21 cellular contexts compared by ENCODE assay signal in genomic region chr9:112315905-112316304, GRCh38. TPM values are rescaled to one million over a fixed set of nuclear protein-coding genes. Genes with fewer than 3 reads are reported as not detected.
DNase-seq lines count a peak whose midpoint lies in the region; ATAC-seq and TF ChIP-seq lines count a peak whose summit lies in the region.
"Had no signal": no experiment of that assay in that cellular context is flagged by ENCODE, and none has a peak within 500 bp of the region (broad histone marks: within the 10 kb centered on the region; RNA-seq: fewer than 3 reads in every experiment).

No MANE protein-coding gene starts in this region.

- no peak overlapping the region for H2BK5ac ChIP-seq in IMR-90 (ENCODE audit: low read depth, low read length, poor library complexity, severe bottlenecking)

- no TSS peak for BruUV-seq in IMR-90 (replicated peaks; lab: Mats Ljungman, UMichigan)

- peaks cover 67% of the 10 kb centered on the region for H4K20me1 ChIP-seq in IMR-90 (ENCODE audit: insufficient read depth, low read length)

- no peak overlapping the region for H2AFZ ChIP-seq in IMR-90 (replicated peaks; ENCODE audit: low read length, poor library complexity)

- intact Hi-C loops in activated CD4-positive, alpha-beta T cell treated with anti-CD3 and anti-CD28 coated beads for 36 hours (cut with DNase I, micrococcal nuclease): loop anchor here (2.0 kb wide), 2 partner anchors 15 to 67 kb away; no protein-coding TSS in a partner anchor
- intact Hi-C loops in IMR-90 (cut with micrococcal nuclease): no loop called here
- intact Hi-C loops in activated T-helper 2 cell treated with anti-CD3 and anti-CD28 coated beads, Interferon-gamma antibody, Interleukin-2, Interleukin-4, amounts not matched to agents 10 μg/mL and 5 μg/mL and 100 μg/mL, durations not matched to agents 14 hours and 24 hours and 36 hours (cut with micrococcal nuclease): loop anchor here (5.0 kb wide), 3 partner anchors 34 to 134 kb away; no protein-coding TSS in a partner anchor

- H2BK120ac ChIP-seq in IMR-90 (ENCODE audit: low read depth, low read length): no peak overlapping the region

- no peaks in the 10 kb centered on the region for H3K36me3 ChIP-seq in IMR-90 (ENCODE audit: control insufficient read depth, insufficient read depth, low read length)
- H3K36me3 ChIP-seq: colonic mucosa, prostate gland, upper lobe of right lung had no signal

- H3K4me1 ChIP-seq in IMR-90 (ENCODE audit: control insufficient read depth, insufficient read depth, low read length): no peaks in the 10 kb centered on the region
- H3K4me1 ChIP-seq: foreskin keratinocyte, prostate gland had no signal

- no peak overlapping the region for H3K9ac ChIP-seq in IMR-90 (ENCODE audit: low read depth, low read length)
- H3K9ac ChIP-seq: SK-N-SH had no signal

- no peaks in the 10 kb centered on the region for H3K9me3 ChIP-seq in IMR-90 (ENCODE audit: control insufficient read depth, insufficient read depth, low read length)
- H3K9me3 ChIP-seq: colonic mucosa, prostate gland, SK-N-SH, upper lobe of right lung had no signal

- no peak for TF ChIP-seq RAD21 in IMR-90 (IDR thresholded peaks at IDR 0.05; ENCODE audit: low read length)

- H3K79me1 ChIP-seq in IMR-90 (ENCODE audit: low read depth in 1 of 2, low read length in 2 of 2): peaks cover 8 to 70% of the 10 kb centered on the region in 2 experiments

- DNase-seq in activated CD4-positive, alpha-beta T cell treated with anti-CD3 and anti-CD28 coated beads for 36 hours: no peak
- no peak for DNase-seq in activated CD4-positive, alpha-beta T cell treated with anti-CD3 and anti-CD28 coated beads for 4 hours
- DNase-seq in IMR-90 (no peak), SKM-1 treated with dmso at 0.1 percent for 144 hours (lab: John Stamatoyannopoulos, UW; ENCODE audit: unreplicated experiment) (no peak), NCI-H226 (no peak), cerebellum (ENCODE audit: low spot score) (no peak)
- no peak for DNase-seq in activated T-helper 2 cell treated with anti-CD3 and anti-CD28 coated beads, Interferon-gamma antibody, Interleukin-2, Interleukin-4, amounts not matched to agents 10 μg/mL and 5 μg/mL and 100 μg/mL, durations not matched to agents 14 hours and 24 hours and 36 hours (ENCODE audit: low spot score)
- DNase-seq: activated CD4-positive, CD25-positive, alpha-beta regulatory T cell; aorta; colonic mucosa; DMS53; foreskin keratinocyte; left cardiac atrium; NCI-H1092; NCI-H748 treated with DMSO at 0.1 percent for 48 hours; SK-N-SH; upper lobe of right lung had no signal

- no peak overlapping the region for H3K14ac ChIP-seq in IMR-90 (replicated peaks; ENCODE audit: low read depth, low read length)

- H3K4me2 ChIP-seq in IMR-90 (ENCODE audit: low read depth, low read length): no peak overlapping the region
- H3K4me2 ChIP-seq: SK-N-SH, smooth muscle cell had no signal

- no peak overlapping the region for H2BK20ac ChIP-seq in IMR-90 (ENCODE audit: low read depth, low read length)

- no peak overlapping the region for H3K4me3 Mint-ChIP-seq in activated CD4-positive, alpha-beta T cell treated with anti-CD3 and anti-CD28 coated beads for 36 hours
- peak overlapping the region; percentile 23 for H3K4me3 Mint-ChIP-seq in activated T-helper 2 cell treated with anti-CD3 and anti-CD28 coated beads, Interferon-gamma antibody, Interleukin-2, Interleukin-4, amounts not matched to agents 10 μg/mL and 5 μg/mL and 100 μg/mL, durations not matched to agents 14 hours and 24 hours and 36 hours (ENCODE audit: low read depth)
- no peak overlapping the region for H3K4me3 Mint-ChIP-seq in nephron

- H3K9me1 ChIP-seq in IMR-90 (ENCODE audit: insufficient read depth, low read length): peaks cover 11% of the 10 kb centered on the region; the same call in 1 of the 2 replicates

- H4K5ac ChIP-seq in IMR-90 (ENCODE audit: low read depth, low read length): no peak overlapping the region

- 100% methylated on average over 1 of the region's 3 CpGs; no CpG with 5 or more reads in 1 of the 2 experiments for WGBS in IMR-90 (ENCODE audit: extremely low coverage in 2 of 2, insufficient read length in 1 of 2), 2 experiments

- TF ChIP-seq CTCF in IMR-90 (conservative IDR thresholded peaks at IDR 0.05; ENCODE audit: low read depth, low read length) (no peak), nephron (IDR thresholded peaks at IDR 0.05; ENCODE audit: unreplicated experiment in 3 of 3) (no peak)

- in situ Hi-C loops in IMR-90 (cut with MboI; ENCODE audit: low sequenced_read_pairs): no loop called here

- H3K9me3 Mint-ChIP-seq in activated CD4-positive, alpha-beta T cell treated with anti-CD3 and anti-CD28 coated beads for 36 hours (ENCODE audit: low read depth): no peaks in the 10 kb centered on the region
- H3K9me3 Mint-ChIP-seq in activated T-helper 2 cell treated with anti-CD3 and anti-CD28 coated beads, Interferon-gamma antibody, Interleukin-2, Interleukin-4, amounts not matched to agents 10 μg/mL and 5 μg/mL and 100 μg/mL, durations not matched to agents 14 hours and 24 hours and 36 hours: peaks cover 4% of the 10 kb centered on the region
- peaks cover 6% of the 10 kb centered on the region for H3K9me3 Mint-ChIP-seq in nephron

- H2BK15ac ChIP-seq in IMR-90 (ENCODE audit: low read depth, low read length): no peak overlapping the region

- CTCF ChIA-PET in activated CD4-positive, alpha-beta T cell treated with anti-CD3 and anti-CD28 coated beads for 36 hours (lab: Charles Lee): interaction anchor here (0.7 kb wide), 1 partner anchor 92 kb away, joined by 3 read pairs; no protein-coding TSS in a partner anchor
- CTCF ChIA-PET in IMR-90 (lab: Yijun Ruan, JAX): no interaction called here

- H3K27me3 Mint-ChIP-seq in activated CD4-positive, alpha-beta T cell treated with anti-CD3 and anti-CD28 coated beads for 36 hours: no peaks in the 10 kb centered on the region
- H3K27me3 Mint-ChIP-seq in activated T-helper 2 cell treated with anti-CD3 and anti-CD28 coated beads, Interferon-gamma antibody, Interleukin-2, Interleukin-4, amounts not matched to agents 10 μg/mL and 5 μg/mL and 100 μg/mL, durations not matched to agents 14 hours and 24 hours and 36 hours (ENCODE audit: low read depth): no peaks in the 10 kb centered on the region
- H3K27me3 Mint-ChIP-seq in nephron (ENCODE audit: low read depth): no peaks in the 10 kb centered on the region

- H2AK5ac ChIP-seq in IMR-90 (ENCODE audit: low read depth, low read length): no peak overlapping the region

- H3K27ac ChIP-seq in IMR-90 (ENCODE audit: insufficient read depth, low read length): no peak overlapping the region
- H3K27ac ChIP-seq: BLaER1 treated with 17β-estradiol and CSF1 and Interleukin-3, amounts not matched to agents 10 nM and 100 nM; colonic mucosa; foreskin keratinocyte; prostate gland; upper lobe of right lung had no signal

- H3K56ac ChIP-seq in IMR-90 (ENCODE audit: extremely low read depth, insufficient read depth, low read length): no peak overlapping the region

- H3K36me3 Mint-ChIP-seq in activated CD4-positive, alpha-beta T cell treated with anti-CD3 and anti-CD28 coated beads for 36 hours (ENCODE audit: low read depth): peaks cover 14% of the 10 kb centered on the region
- peaks cover 53% of the 10 kb centered on the region for H3K36me3 Mint-ChIP-seq in activated T-helper 2 cell treated with anti-CD3 and anti-CD28 coated beads, Interferon-gamma antibody, Interleukin-2, Interleukin-4, amounts not matched to agents 10 μg/mL and 5 μg/mL and 100 μg/mL, durations not matched to agents 14 hours and 24 hours and 36 hours (ENCODE audit: low read depth)
- H3K36me3 Mint-ChIP-seq in nephron (ENCODE audit: low read depth): peaks cover 26% of the 10 kb centered on the region

- POLR2A ChIA-PET in activated CD4-positive, alpha-beta T cell treated with anti-CD3 and anti-CD28 coated beads for 36 hours (lab: Charles Lee): no interaction called here
- POLR2A ChIA-PET in IMR-90 (lab: Charles Lee; ENCODE audit: unreplicated experiment): no interaction called here

- no peaks in the 10 kb centered on the region for H3K27me3 ChIP-seq in IMR-90 (ENCODE audit: control insufficient read depth, insufficient read depth, low read length)
- H3K27me3 ChIP-seq: BLaER1 treated with 17β-estradiol and CSF1 and Interleukin-3, amounts not matched to agents 10 nM and 100 nM; colonic mucosa; foreskin keratinocyte; upper lobe of right lung had no signal

- H3K27ac Mint-ChIP-seq in activated CD4-positive, alpha-beta T cell treated with anti-CD3 and anti-CD28 coated beads for 36 hours: peak overlapping the region; percentile 88
- peak overlapping the region; percentile 81 for H3K27ac Mint-ChIP-seq in activated T-helper 2 cell treated with anti-CD3 and anti-CD28 coated beads, Interferon-gamma antibody, Interleukin-2, Interleukin-4, amounts not matched to agents 10 μg/mL and 5 μg/mL and 100 μg/mL, durations not matched to agents 14 hours and 24 hours and 36 hours
- H3K27ac Mint-ChIP-seq in nephron: peak overlapping the region in 2 of 3 experiments; percentile 52 to 56

- H4K91ac ChIP-seq in IMR-90 (ENCODE audit: insufficient read depth, low read depth, low read length): no peak overlapping the region

- H3K4me3 ChIP-seq in IMR-90 (ENCODE audit: insufficient read depth, low read depth, low read length): no peak overlapping the region
- H3K4me3 ChIP-seq: BLaER1 treated with 17β-estradiol and CSF1 and Interleukin-3, amounts not matched to agents 10 nM and 100 nM; colonic mucosa; prostate gland; smooth muscle cell; upper lobe of right lung had no signal

- no peak overlapping the region for H3K18ac ChIP-seq in IMR-90 (ENCODE audit: low read depth, low read length)

- H3K23ac ChIP-seq in IMR-90 (ENCODE audit: low read depth, low read length): peak overlapping the region; percentile 28; the same call in 1 of the 2 replicates

- H2AK9ac ChIP-seq in IMR-90 (replicated peaks; ENCODE audit: low read depth, low read length, poor library complexity): no peak overlapping the region

- TF ChIP-seq POLR2A in IMR-90 (IDR thresholded peaks at IDR 0.05; ENCODE audit: low read depth, low read length): no peak

- dilution Hi-C loops in IMR-90 (cut with HindIII; ENCODE audit: low sequenced_read_pairs, unreplicated experiment): no loop called here

- H4K8ac ChIP-seq in IMR-90 (ENCODE audit: low read depth in 2 of 2, low read length in 2 of 2): no peak overlapping the region

- H3K4me1 Mint-ChIP-seq in activated CD4-positive, alpha-beta T cell treated with anti-CD3 and anti-CD28 coated beads for 36 hours: peaks cover 70% of the 10 kb centered on the region
- peaks cover 50% of the 10 kb centered on the region for H3K4me1 Mint-ChIP-seq in activated T-helper 2 cell treated with anti-CD3 and anti-CD28 coated beads, Interferon-gamma antibody, Interleukin-2, Interleukin-4, amounts not matched to agents 10 μg/mL and 5 μg/mL and 100 μg/mL, durations not matched to agents 14 hours and 24 hours and 36 hours (ENCODE audit: low read depth)
- peaks cover 11% of the 10 kb centered on the region for H3K4me1 Mint-ChIP-seq in nephron

- no peak for ATAC-seq in activated CD4-positive, alpha-beta T cell treated with anti-CD3 and anti-CD28 coated beads for 36 hours
- no peak for ATAC-seq in IMR-90 (ENCODE audit: low read depth)
- ATAC-seq: foreskin keratinocyte, left cardiac atrium, upper lobe of right lung had no signal

- H3K4ac ChIP-seq in IMR-90 (ENCODE audit: low read depth, low read length): no peak overlapping the region

RNA-seq across cellular contexts. Expression of gene PTBP3, which starts 17.5 kb away (rescaled TPM):
- total RNA-seq in activated CD4-positive, alpha-beta T cell treated with anti-CD3 and anti-CD28 coated beads for 36 hours: 100 to 1,000 TPM in 1 of 2 experiments, 10 to 100 TPM in 1; 98.9 to 176 TPM
- 15.6 and 17.5 TPM in 2 replicates for total RNA-seq in IMR-90 (2012; rRNA removed)
- polyA plus RNA-seq in IMR-90 (2012; rRNA removed): 8.6 and 11.3 TPM in 2 replicates
- polyA plus RNA-seq in IMR-90 (2012; cell fraction: cytosol; rRNA removed): 2.1 and 5.1 TPM in 2 replicates
- polyA plus RNA-seq in IMR-90 (2012; cell fraction: nucleus; rRNA removed; ENCODE audit: low replicate concordance): 10.0 and 15.9 TPM in 2 replicates
- total RNA-seq in activated T-helper 2 cell treated with anti-CD3 and anti-CD28 coated beads, Interferon-gamma antibody, Interleukin-2, Interleukin-4, amounts not matched to agents 10 μg/mL and 5 μg/mL and 100 μg/mL, durations not matched to agents 14 hours and 24 hours and 36 hours: 108 and 116 TPM in 2 replicates
- 58.9 TPM for total RNA-seq in cerebellum
